ENCODE assay signal across 19 cellular contexts in the genomic region with DNA sequence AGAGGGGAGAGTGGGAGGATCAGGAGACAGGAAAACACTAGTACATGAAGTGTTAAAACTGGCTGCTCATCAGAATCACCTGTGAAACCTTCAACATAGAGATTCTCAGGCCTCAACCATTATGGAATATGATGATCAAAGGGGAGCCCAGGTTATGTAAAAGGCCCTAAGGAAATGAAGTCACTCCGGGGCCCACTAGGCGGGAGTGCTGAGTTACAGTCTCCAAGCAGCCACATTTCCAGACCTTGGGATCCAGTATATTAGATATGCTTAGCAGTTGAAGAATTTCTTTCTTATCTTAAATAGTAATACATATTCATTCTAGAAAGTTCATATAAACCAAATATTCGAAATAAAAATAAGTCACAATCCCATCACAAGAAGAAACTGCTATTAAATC.
DNase-seq lines count a peak whose midpoint lies in the region; ATAC-seq and TF ChIP-seq lines count a peak whose summit lies in the region.
"Had no signal": no experiment of that assay in that cellular context is flagged by ENCODE, and none has a peak within 500 bp of the region (broad histone marks: within the 10 kb centered on the region; RNA-seq: fewer than 3 reads in every experiment).

No MANE protein-coding gene starts in this region.

- no peak overlapping the region for H3K27ac ChIP-seq in CD8-positive, alpha-beta T cell (ENCODE audit: low read depth, low read length)
- H3K27ac ChIP-seq: heart left ventricle had no signal

- H3K27me3 Mint-ChIP-seq in WTC11 (ENCODE audit: low read depth): no peaks in the 10 kb centered on the region
- H3K27me3 Mint-ChIP-seq in CD8-positive, alpha-beta T cell (ENCODE audit: low read depth): no peaks in the 10 kb centered on the region
- H3K27me3 Mint-ChIP-seq: activated naive CD4-positive, alpha-beta T cell treated with anti-CD3 and anti-CD28 coated beads, Interleukin-2, amount 50 U/mL, for 24 hours; brain had no signal

- CTCF ChIA-PET in HEK293T (lab: Yijun Ruan, JAX): no interaction called here
- CTCF ChIA-PET in WTC11 (lab: Charles Lee): no interaction called here
- CTCF ChIA-PET in CD8-positive, alpha-beta T cell (lab: Charles Lee): no interaction called here

- TF ChIP-seq CTCF in AG10803 (conservative IDR thresholded peaks at IDR 0.05; ENCODE audit: low read length): 0 out of 2 replicates have a peak, but pooled peaks have one; percentile 11
- TF ChIP-seq CTCF in WTC11 (IDR thresholded peaks at IDR 0.05): 0 out of 2 replicates have a peak, but pooled peaks have one; percentile 15
- TF ChIP-seq CTCF in kidney epithelial cell (IDR thresholded peaks at IDR 0.05; ENCODE audit: insufficient read depth, low read length, poor library complexity, severe bottlenecking): peak; percentile 35
- TF ChIP-seq CTCF in CD8-positive, alpha-beta T cell (IDR thresholded peaks at IDR 0.05): no peak

- intact Hi-C loops in CD8-positive, alpha-beta T cell (cut with DNase I, micrococcal nuclease): no loop called here

- H3K27me3 ChIP-seq in kidney epithelial cell (ENCODE audit: control insufficient read depth, insufficient read depth, low read length) (no peaks in the 10 kb centered on the region), HAP-1 (ENCODE audit: low read depth) (no peaks in the 10 kb centered on the region)
- no peaks in the 10 kb centered on the region for H3K27me3 ChIP-seq in CD8-positive, alpha-beta T cell (ENCODE audit: insufficient read depth, low read length)
- H3K27me3 ChIP-seq: heart left ventricle had no signal

- no peaks in the 10 kb centered on the region for H3K36me3 Mint-ChIP-seq in WTC11
- H3K36me3 Mint-ChIP-seq in CD8-positive, alpha-beta T cell: no peaks in the 10 kb centered on the region
- H3K36me3 Mint-ChIP-seq: brain had no signal

- DNase-seq in AG10803 (ENCODE audit: low read depth): no peak
- peak; percentile 12 for DNase-seq in HEK293T (ENCODE audit: extremely low spot score)
- DNase-seq in WTC11 (ENCODE audit: low spot score): peak; percentile 26
- no peak for DNase-seq in kidney epithelial cell (ENCODE audit: low read depth)
- DNase-seq in NCI-H1436 (lab: John Stamatoyannopoulos, UW): no peak
- DNase-seq in CD8-positive, alpha-beta T cell: no peak
- DNase-seq in HAP-1 (ENCODE audit: low spot score in 2 of 2): no peak
- no peak for DNase-seq in stimulated activated CD4-positive, alpha-beta T cell treated with anti-CD3 and anti-CD28 coated beads, Interleukin-1b, Interleukin-23, amount 100 ng/mL, for 48 hours
- DNase-seq: activated CD4-positive, alpha-beta T cell treated with anti-CD3 and anti-CD28 coated beads, Interleukin-2, amount 50 U/mL, for 48 hours; activated T-cell treated with anti-CD3 and anti-CD28 coated beads, Interleukin-2, amount 50 U/mL, for 1 hour; DMS79 treated with DMSO at 0.1 percent for 48 hours; heart left ventricle; kidney glomerular epithelial cell; MM.1S; NCI-H2029; NCI-H524 treated with DMSO at 0.1 percent for 48 hours; stimulated activated CD4-positive, alpha-beta T cell treated with anti-CD3 and anti-CD28 coated beads, Interleukin-4, amount 100 ng/mL, for 4 hours had no signal

- H3K27ac Mint-ChIP-seq in WTC11: no peak overlapping the region
- H3K27ac Mint-ChIP-seq in CD8-positive, alpha-beta T cell: no peak overlapping the region
- H3K27ac Mint-ChIP-seq: activated naive CD4-positive, alpha-beta T cell treated with anti-CD3 and anti-CD28 coated beads, Interleukin-2, amount 50 U/mL, for 24 hours; brain had no signal

- H3K36me3 ChIP-seq in kidney epithelial cell (ENCODE audit: control insufficient read depth, insufficient read depth, low read length) (no peaks in the 10 kb centered on the region), HAP-1 (replicated peaks) (no peaks in the 10 kb centered on the region)
- H3K36me3 ChIP-seq in CD8-positive, alpha-beta T cell (ENCODE audit: insufficient read depth, low read length): no peaks in the 10 kb centered on the region
- H3K36me3 ChIP-seq: heart left ventricle had no signal

- H3K4me3 ChIP-seq in AG10803 (ENCODE audit: low read length) (no peak overlapping the region), kidney epithelial cell (ENCODE audit: low read depth, low read length) (no peak overlapping the region), HAP-1 (no peak overlapping the region)
- no peak overlapping the region for H3K4me3 ChIP-seq in CD8-positive, alpha-beta T cell (ENCODE audit: low read depth, low read length)
- H3K4me3 ChIP-seq: heart left ventricle had no signal

- peak; percentile 82 for ATAC-seq in WTC11
- ATAC-seq in CD8-positive, alpha-beta T cell: no peak
- ATAC-seq: heart left ventricle had no signal

- no peaks in the 10 kb centered on the region for H3K4me1 ChIP-seq in CD8-positive, alpha-beta T cell (ENCODE audit: insufficient read depth, low read length)
- no peaks in the 10 kb centered on the region for H3K4me1 ChIP-seq in HAP-1
- H3K4me1 ChIP-seq: heart left ventricle had no signal

- POLR2A ChIA-PET in HEK293T (lab: Yijun Ruan, JAX): no interaction called here
- POLR2A ChIA-PET in WTC11 (lab: Charles Lee): no interaction called here
- POLR2A ChIA-PET in CD8-positive, alpha-beta T cell (lab: Charles Lee): no interaction called here

- no peak overlapping the region for H3K4me3 Mint-ChIP-seq in WTC11
- no peak overlapping the region for H3K4me3 Mint-ChIP-seq in CD8-positive, alpha-beta T cell
- H3K4me3 Mint-ChIP-seq: activated naive CD4-positive, alpha-beta T cell treated with anti-CD3 and anti-CD28 coated beads, Interleukin-2, amount 50 U/mL, for 24 hours; brain had no signal

- H3K9me3 ChIP-seq in CD8-positive, alpha-beta T cell (ENCODE audit: low read length): no peaks in the 10 kb centered on the region
- no peaks in the 10 kb centered on the region for H3K9me3 ChIP-seq in HAP-1
- H3K9me3 ChIP-seq: heart left ventricle had no signal

- no peaks in the 10 kb centered on the region for H3K9me3 Mint-ChIP-seq in WTC11
- no peaks in the 10 kb centered on the region for H3K9me3 Mint-ChIP-seq in CD8-positive, alpha-beta T cell
- H3K9me3 Mint-ChIP-seq: activated naive CD4-positive, alpha-beta T cell treated with anti-CD3 and anti-CD28 coated beads, Interleukin-2, amount 50 U/mL, for 24 hours; brain had no signal

- in situ Hi-C loops in HAP-1 (cut with MboI; ENCODE audit: low sequenced_read_pairs): no loop called here

- H3K4me1 Mint-ChIP-seq in WTC11: no peaks in the 10 kb centered on the region
- H3K4me1 Mint-ChIP-seq in CD8-positive, alpha-beta T cell (ENCODE audit: low read depth): no peaks in the 10 kb centered on the region
- H3K4me1 Mint-ChIP-seq: activated naive CD4-positive, alpha-beta T cell treated with anti-CD3 and anti-CD28 coated beads, Interleukin-2, amount 50 U/mL, for 24 hours had no signal

TF ChIP-seq in HEK293T, 16 proteins besides CTCF, POLR2A, EP300 and RAD21:
- no peak for TF ChIP-seq FOXK2 (IDR thresholded peaks at IDR 0.05)
- TF ChIP-seq SP1 (IDR thresholded peaks at IDR 0.05): no peak
- no peak for TF ChIP-seq ARNT (IDR thresholded peaks at IDR 0.05)
- TF ChIP-seq FOXA1 (IDR thresholded peaks at IDR 0.05): no peak
- no peak for TF ChIP-seq NFRKB (IDR thresholded peaks at IDR 0.05)
TF ChIP-seq in HEK293T: peak in this region for 0.

TF ChIP-seq in WTC11, 78 proteins besides CTCF, POLR2A, EP300 and RAD21:
- TF ChIP-seq HMGXB4 (CRISPR knock-in tag; IDR thresholded peaks at IDR 0.05) (no peak), TEAD1 (CRISPR knock-in tag; IDR thresholded peaks at IDR 0.05) (no peak), ZNF121 (CRISPR knock-in tag; IDR thresholded peaks at IDR 0.05) (no peak)

Comparison
In these comparisons a context has a peak if more than half of its experiments do, and no peak if none do; other contexts are left out.
1. DNase-seq: peak in HEK293T (single experiment) and WTC11 (single experiment); none in AG10803 (single experiment), kidney epithelial cell (single experiment), NCI-H1436 (single experiment), CD8-positive, alpha-beta T cell (0 of 7), HAP-1 (0 of 2) and stimulated activated CD4-positive, alpha-beta T cell treated with anti-CD3 and anti-CD28 coated beads, Interleukin-1b, Interleukin-23, amount 100 ng/mL, for 48 hours (single experiment).